Comparison of ENCODE assay signal across 18 cellular contexts in the genomic region with DNA sequence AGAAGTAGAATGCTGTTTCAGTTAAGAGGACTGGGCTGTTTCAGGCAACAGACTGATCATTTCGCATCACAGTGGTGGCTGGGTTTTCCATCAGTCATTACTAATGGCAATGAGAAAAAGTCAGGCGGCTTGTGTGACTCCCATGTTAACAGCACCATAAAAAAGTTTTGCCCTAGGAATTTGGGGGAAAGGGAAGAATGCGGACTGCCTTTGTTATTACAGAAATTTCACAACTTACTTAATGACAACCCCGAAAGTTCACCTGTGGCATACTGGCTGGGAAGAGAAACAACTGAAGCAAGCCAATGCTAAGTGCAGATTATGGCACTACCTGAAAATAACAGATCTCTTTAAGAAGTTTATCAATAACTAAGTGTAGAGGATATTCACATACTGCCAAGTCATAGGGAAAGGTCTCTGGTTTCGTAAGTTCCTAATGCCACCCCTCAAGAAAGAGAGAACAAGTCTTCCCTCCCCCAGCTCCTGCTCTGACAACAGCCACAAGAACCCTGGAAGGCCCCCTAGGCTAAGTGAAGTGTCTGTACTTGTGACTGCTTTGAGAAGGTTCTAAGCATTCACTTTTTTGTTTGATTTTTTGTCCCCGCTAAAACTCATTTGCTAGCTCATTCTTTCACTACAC. TPM values are rescaled to one million over a fixed set of nuclear protein-coding genes. Genes with fewer than 3 reads are reported as not detected.
DNase-seq lines count a peak whose midpoint lies in the region; ATAC-seq and TF ChIP-seq lines count a peak whose summit lies in the region.
"Had no signal": no experiment of that assay in that cellular context is flagged by ENCODE, and none has a peak within 500 bp of the region (broad histone marks: within the 10 kb centered on the region; RNA-seq: fewer than 3 reads in every experiment).

No MANE protein-coding gene starts in this region.

- H3K36me3 Mint-ChIP-seq in MCF 10A (ENCODE audit: insufficient read depth, unreplicated experiment) = peaks cover 57% of the 10 kb centered on the region

- H3K4me1 Mint-ChIP-seq in MCF 10A (ENCODE audit: insufficient read depth, unreplicated experiment) = no peaks in the 10 kb centered on the region
- H3K4me1 Mint-ChIP-seq: brain had no signal

- ATAC-seq in HG03066 (IDR thresholded peaks at IDR 0.05; ENCODE audit: low read depth, unreplicated experiment) (peak; percentile 65), left cardiac atrium (no peak), GM21515 (IDR thresholded peaks at IDR 0.05; ENCODE audit: unreplicated experiment) (no peak)
- ATAC-seq: heart right ventricle; left colon; natural killer cell treated with Interleukin-12 subunit alpha and Interleukin-12 subunit beta and Interleukin-15 and Interleukin-18, amount 100 ng/mL, for 72 hours had no signal

- H3K27me3 ChIP-seq in breast epithelium = no peaks in the 10 kb centered on the region
- H3K27me3 ChIP-seq: heart right ventricle, thyroid gland had no signal

- POLR2A ChIA-PET in MCF 10A (lab: Yijun Ruan, JAX) = no interaction called here

- H3K27me3 Mint-ChIP-seq in MCF 10A (ENCODE audit: insufficient read depth, unreplicated experiment) = no peaks in the 10 kb centered on the region
- H3K27me3 Mint-ChIP-seq: activated CD4-positive, alpha-beta memory T cell treated with anti-CD3 and anti-CD28 coated beads for 36 hours; natural killer cell treated with Interleukin-12 subunit alpha and Interleukin-12 subunit beta and Interleukin-15 and Interleukin-18, amount 100 ng/mL, for 72 hours had no signal

- H3K27ac Mint-ChIP-seq in MCF 10A (ENCODE audit: low read depth, unreplicated experiment) = no peak overlapping the region
- H3K27ac Mint-ChIP-seq: activated CD4-positive, alpha-beta memory T cell treated with anti-CD3 and anti-CD28 coated beads for 36 hours; T-helper 2 cell treated with Interferon-gamma antibody and Interleukin-4, amounts not matched to agents 5 μg/mL and 100 μg/mL, for 36 hours had no signal

- TF ChIP-seq CTCF in MCF 10A (IDR thresholded peaks at IDR 0.05; ENCODE audit: unreplicated experiment) = no peak
- no peak for TF ChIP-seq CTCF in breast epithelium (IDR thresholded peaks at IDR 0.05)

- H3K4me3 Mint-ChIP-seq in MCF 10A (ENCODE audit: unreplicated experiment) = no peak overlapping the region
- H3K4me3 Mint-ChIP-seq: activated CD4-positive, alpha-beta memory T cell treated with anti-CD3 and anti-CD28 coated beads for 36 hours; brain; natural killer cell treated with Interleukin-12 subunit alpha and Interleukin-12 subunit beta and Interleukin-15 and Interleukin-18, amount 100 ng/mL, for 72 hours; T-helper 2 cell treated with Interferon-gamma antibody and Interleukin-4, amounts not matched to agents 5 μg/mL and 100 μg/mL, for 36 hours had no signal

- peak overlapping the region in 1 of 2 donors; percentile 46 for H3K27ac ChIP-seq in breast epithelium
- H3K27ac ChIP-seq: heart right ventricle, thyroid gland had no signal

- H3K9me3 ChIP-seq in breast epithelium = no peaks in the 10 kb centered on the region
- H3K9me3 ChIP-seq: thyroid gland had no signal

- H3K4me1 ChIP-seq in breast epithelium = no peaks in the 10 kb centered on the region
- H3K4me1 ChIP-seq: heart right ventricle, thyroid gland had no signal

- no peaks in the 10 kb centered on the region for H3K36me3 ChIP-seq in breast epithelium

- no peak for TF ChIP-seq POLR2A in breast epithelium (IDR thresholded peaks at IDR 0.05)

- DNase-seq in MCF 10A (ENCODE audit: unreplicated experiment) = no peak
- DNase-seq in breast epithelium (ENCODE audit: low spot score in 2 of 2) = no peak
- peak; percentile 31 to 61 for DNase-seq in NOMO-1 (lab: John Stamatoyannopoulos, UW; ENCODE audit: unreplicated experiment in 2 of 2)
- no peak for DNase-seq in cerebellar cortex (ENCODE audit: low spot score)
- DNase-seq in left cardiac atrium = no peak
- DNase-seq in COR-L47 (lab: John Stamatoyannopoulos, UW) = no peak
- DNase-seq: activated CD4-positive, alpha-beta memory T cell treated with anti-CD3 and anti-CD28 coated beads for 36 hours; activated effector memory CD4-positive, alpha-beta T cell treated with Interleukin-2 at 50 U/mL for 16 hours; heart right ventricle; left colon; NCI-H2081 treated with DMSO at 0.1 percent for 48 hours; small intestine; thyroid gland had no signal

- intact Hi-C loops in MCF 10A (cut with micrococcal nuclease) (no loop called here), breast epithelium (cut with DNase I; ENCODE audit: low total_unique reads) (no loop called here), left cardiac atrium (cut with DNase I) (no loop called here)

- H3K4me3 ChIP-seq in breast epithelium = no peak overlapping the region
- H3K4me3 ChIP-seq: heart right ventricle, thyroid gland had no signal

- TSS peak; percentile 28 for BruUV-seq in MCF 10A (replicated peaks; lab: Mats Ljungman, UMichigan)

- CTCF ChIA-PET in MCF 10A (lab: Yijun Ruan, JAX) = interaction anchor here (0.7 kb wide), 1 partner anchor 184 kb away, joined by 3 read pairs; no protein-coding TSS in a partner anchor

- no peaks in the 10 kb centered on the region for H3K9me3 Mint-ChIP-seq in MCF 10A (ENCODE audit: unreplicated experiment)
- H3K9me3 Mint-ChIP-seq: natural killer cell treated with Interleukin-12 subunit alpha and Interleukin-12 subunit beta and Interleukin-15 and Interleukin-18, amount 100 ng/mL, for 72 hours; T-helper 2 cell treated with Interferon-gamma antibody and Interleukin-4, amounts not matched to agents 5 μg/mL and 100 μg/mL, for 36 hours had no signal

RNA-seq across cellular contexts. Expression of a gene that starts 40.5 kb away (rescaled TPM):
- total RNA-seq in MCF 10A (2022) (56.9 and 57.7 TPM in 2 replicates), breast epithelium (1 to 10 TPM; 2.1 to 9.5 (median 4.7) TPM), left cardiac atrium (1 to 10 TPM in 1 of 2 donors, under 1 TPM in 1; 0.71 to 1.0 TPM)

Comparison
In these comparisons a context has a peak if more than half of its experiments do, and no peak if none do; other contexts are left out.
1. DNase-seq: peak in NOMO-1 (2 of 2); none in MCF 10A (single experiment), breast epithelium (0 of 2), cerebellar cortex (single experiment), left cardiac atrium (single experiment) and COR-L47 (single experiment).